ENCODE assay signal across 38 cellular contexts in genomic region chr20:32126919-32127318, GRCh38.
"Had no signal": no experiment of that assay in that cellular context is flagged by ENCODE, and none has a peak within 500 bp of the region (broad histone marks: within the 10 kb centered on the region; RNA-seq: fewer than 3 reads in every experiment).

No MANE protein-coding gene starts in this region.

- ATAC-seq: activated CD8-positive, alpha-beta memory T cell treated with anti-CD3 and anti-CD28 coated beads, Interleukin-2, amount 10 ng/mL, durations not matched to agents 7 days and 5 days; activated T-cell treated with anti-CD3 and anti-CD28 coated beads, Interleukin-2, amount 50 U/mL, for 72 hours; activated T-helper 17 cell treated with anti-CD3 and anti-CD28 coated beads, Interleukin-2, amount 50 U/mL, for 72 hours; PC-3; Right ventricle myocardium inferior; SK-N-SH treated with all-trans-retinoic acid at 6 μM for 48 hours; T-cell had no signal

- H3K27ac ChIP-seq: brain microvascular endothelial cell, Peyer's patch, VCaP had no signal

- H3K4me3 ChIP-seq: Peyer's patch had no signal

- H3K4me1 ChIP-seq: Peyer's patch had no signal

- DNase-seq: activated CD4-positive, alpha-beta memory T cell treated with anti-CD3 and anti-CD28 coated beads, Interleukin-2, amount 10 ng/mL, durations not matched to agents 7 days and 5 days; activated CD4-positive, alpha-beta T cell treated with anti-CD3 and anti-CD28 coated beads for 1 hour; activated CD4-positive, alpha-beta T cell treated with anti-CD3 and anti-CD28 coated beads for 48 hours; activated CD4-positive, CD25-positive, alpha-beta regulatory T cell; activated CD8-positive, alpha-beta memory T cell treated with anti-CD3 and anti-CD28 coated beads for 24 hours; activated CD8-positive, alpha-beta memory T cell treated with anti-CD3 and anti-CD28 coated beads, Interleukin-2, amount 10 ng/mL, durations not matched to agents 7 days and 5 days; activated CD8-positive, alpha-beta memory T cell treated with anti-CD3 and anti-CD28 coated beads, Interleukin-2, amount 50 U/mL, for 48 hours; activated effector memory CD4-positive, alpha-beta T cell treated with anti-CD3 and anti-CD28 coated beads, Interleukin-2, amount 50 U/mL, for 16 hours; activated naive CD4-positive, alpha-beta T cell; activated naive CD4-positive, alpha-beta T cell treated with anti-CD3 and anti-CD28 coated beads, Interleukin-2, amount 50 U/mL, for 16 hours; activated naive CD8-positive, alpha-beta T cell treated with anti-CD3 and anti-CD28 coated beads for 36 hours; activated T-cell treated with anti-CD3 and anti-CD28 coated beads, Interleukin-2, amount 50 U/mL, for 72 hours; amniotic stem cell; aorta; brain microvascular endothelial cell; central memory CD4-positive, alpha-beta T cell; NCI-H1092 treated with DMSO at 0.1 percent for 48 hours; NCI-H1417; NCI-H146; NCI-H187; NCI-H2029 treated with DMSO at 0.1 percent for 48 hours; NCI-H2107; NCI-H2171; NCI-H2227 treated with DMSO at 0.1 percent for 48 hours; NCI-H446 treated with DMSO at 0.1 percent for 48 hours; NCI-H69; NK-92 treated with Interleukin-12 subunit alpha and Interleukin-12 subunit beta, amount 100 ng/mL, for 24 hours; PC-3; Peyer's patch; RPMI8226; SIG-M5; T-cell; T-helper 2 cell; T-helper 9 cell had no signal

- H3K4me3 Mint-ChIP-seq: activated CD4-positive, alpha-beta memory T cell treated with anti-CD3 and anti-CD28 coated beads, Interleukin-2, amount 10 ng/mL, durations not matched to agents 7 days and 5 days; activated CD8-positive, alpha-beta memory T cell treated with anti-CD3 and anti-CD28 coated beads, Interleukin-2, amount 10 ng/mL, durations not matched to agents 7 days and 5 days; activated naive CD8-positive, alpha-beta T cell treated with anti-CD3 and anti-CD28 coated beads for 36 hours; activated T-cell treated with anti-CD3 and anti-CD28 coated beads, Interleukin-2, amount 50 U/mL, for 72 hours; activated T-helper 17 cell treated with anti-CD3 and anti-CD28 coated beads, Interleukin-2, amount 50 U/mL, for 72 hours; T-cell had no signal

- H3K9me3 Mint-ChIP-seq: activated CD4-positive, alpha-beta memory T cell treated with anti-CD3 and anti-CD28 coated beads, Interleukin-2, amount 10 ng/mL, durations not matched to agents 7 days and 5 days; activated naive CD8-positive, alpha-beta T cell treated with anti-CD3 and anti-CD28 coated beads for 36 hours; activated T-cell treated with anti-CD3 and anti-CD28 coated beads, Interleukin-2, amount 50 U/mL, for 72 hours; activated T-helper 17 cell treated with anti-CD3 and anti-CD28 coated beads, Interleukin-2, amount 50 U/mL, for 72 hours; T-cell had no signal

- H3K27me3 ChIP-seq: brain microvascular endothelial cell, Peyer's patch had no signal

- H3K27ac Mint-ChIP-seq: activated CD4-positive, alpha-beta memory T cell treated with anti-CD3 and anti-CD28 coated beads, Interleukin-2, amount 10 ng/mL, durations not matched to agents 7 days and 5 days; activated CD8-positive, alpha-beta memory T cell treated with anti-CD3 and anti-CD28 coated beads, Interleukin-2, amount 10 ng/mL, durations not matched to agents 7 days and 5 days; activated naive CD8-positive, alpha-beta T cell treated with anti-CD3 and anti-CD28 coated beads for 36 hours; activated T-cell treated with anti-CD3 and anti-CD28 coated beads, Interleukin-2, amount 50 U/mL, for 72 hours; activated T-helper 17 cell treated with anti-CD3 and anti-CD28 coated beads, Interleukin-2, amount 50 U/mL, for 72 hours; T-cell had no signal

- H3K27me3 Mint-ChIP-seq: activated CD4-positive, alpha-beta memory T cell treated with anti-CD3 and anti-CD28 coated beads, Interleukin-2, amount 10 ng/mL, durations not matched to agents 7 days and 5 days; activated CD8-positive, alpha-beta memory T cell treated with anti-CD3 and anti-CD28 coated beads, Interleukin-2, amount 10 ng/mL, durations not matched to agents 7 days and 5 days; activated naive CD8-positive, alpha-beta T cell treated with anti-CD3 and anti-CD28 coated beads for 36 hours; activated T-helper 17 cell treated with anti-CD3 and anti-CD28 coated beads, Interleukin-2, amount 50 U/mL, for 72 hours; T-cell had no signal

- H3K36me3 ChIP-seq: Peyer's patch had no signal

- H3K9me3 ChIP-seq: Peyer's patch had no signal
